In the genomic region with DNA sequence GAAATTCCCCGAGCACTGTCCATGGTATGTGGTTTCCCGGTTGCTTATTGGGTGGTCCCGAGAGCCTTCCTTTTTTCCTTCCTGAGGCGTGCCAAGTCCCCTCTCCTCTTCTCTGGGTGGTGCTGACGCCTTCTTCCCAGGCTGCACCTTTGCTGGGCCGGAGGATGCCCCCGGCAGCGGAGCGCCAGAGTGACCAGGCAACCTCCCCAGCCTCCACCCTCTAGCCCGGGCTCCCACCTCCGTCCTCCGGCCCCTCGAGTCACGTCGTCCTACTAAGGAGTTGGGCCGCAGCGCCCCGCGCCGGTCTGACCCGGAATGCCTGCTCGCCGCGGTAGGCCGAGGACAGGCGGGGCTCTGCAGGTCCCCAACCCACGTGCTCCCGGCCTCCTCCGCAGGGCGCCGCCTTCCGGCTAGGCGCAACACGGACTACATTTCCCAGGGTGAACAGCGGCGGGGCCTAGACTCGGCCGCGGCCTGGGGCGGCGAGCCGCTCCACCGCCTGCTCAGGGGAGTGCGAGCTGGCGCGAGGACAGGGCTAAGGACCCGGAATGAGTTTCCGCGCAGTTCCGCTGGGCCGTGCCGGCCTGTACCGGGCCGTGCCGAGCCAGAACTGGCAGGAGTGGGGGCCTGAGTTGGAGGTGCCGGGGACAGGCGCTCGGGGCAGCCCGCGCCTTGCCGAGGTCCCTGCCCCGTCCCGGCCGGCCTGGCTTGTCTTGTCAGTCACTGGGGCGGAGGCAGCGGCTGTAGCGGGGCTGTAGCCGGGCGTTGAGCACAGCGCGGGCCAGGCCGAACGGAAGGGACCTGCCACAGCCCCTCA, we compare ENCODE assay signal across 1 cellular context.
A peak's percentile ranks its signal among the peaks of the same experiment; 100 is the strongest.
TF ChIP-seq lines count a peak whose summit lies in the region.

A gene with protein sequence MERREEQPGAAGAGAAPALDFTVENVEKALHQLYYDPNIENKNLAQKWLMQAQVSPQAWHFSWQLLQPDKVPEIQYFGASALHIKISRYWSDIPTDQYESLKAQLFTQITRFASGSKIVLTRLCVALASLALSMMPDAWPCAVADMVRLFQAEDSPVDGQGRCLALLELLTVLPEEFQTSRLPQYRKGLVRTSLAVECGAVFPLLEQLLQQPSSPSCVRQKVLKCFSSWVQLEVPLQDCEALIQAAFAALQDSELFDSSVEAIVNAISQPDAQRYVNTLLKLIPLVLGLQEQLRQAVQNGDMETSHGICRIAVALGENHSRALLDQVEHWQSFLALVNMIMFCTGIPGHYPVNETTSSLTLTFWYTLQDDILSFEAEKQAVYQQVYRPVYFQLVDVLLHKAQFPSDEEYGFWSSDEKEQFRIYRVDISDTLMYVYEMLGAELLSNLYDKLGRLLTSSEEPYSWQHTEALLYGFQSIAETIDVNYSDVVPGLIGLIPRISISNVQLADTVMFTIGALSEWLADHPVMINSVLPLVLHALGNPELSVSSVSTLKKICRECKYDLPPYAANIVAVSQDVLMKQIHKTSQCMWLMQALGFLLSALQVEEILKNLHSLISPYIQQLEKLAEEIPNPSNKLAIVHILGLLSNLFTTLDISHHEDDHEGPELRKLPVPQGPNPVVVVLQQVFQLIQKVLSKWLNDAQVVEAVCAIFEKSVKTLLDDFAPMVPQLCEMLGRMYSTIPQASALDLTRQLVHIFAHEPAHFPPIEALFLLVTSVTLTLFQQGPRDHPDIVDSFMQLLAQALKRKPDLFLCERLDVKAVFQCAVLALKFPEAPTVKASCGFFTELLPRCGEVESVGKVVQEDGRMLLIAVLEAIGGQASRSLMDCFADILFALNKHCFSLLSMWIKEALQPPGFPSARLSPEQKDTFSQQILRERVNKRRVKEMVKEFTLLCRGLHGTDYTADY (plus strand): TSS at position 707 of the 817 bp plus-strand sequence. CDS start 651 bp downstream, outside the sequence.

TF ChIP-seq in WTC11, 78 proteins besides CTCF, POLR2A, EP300 and RAD21 (continued from another document and continues in another):
- TF ChIP-seq, protein P1, sequence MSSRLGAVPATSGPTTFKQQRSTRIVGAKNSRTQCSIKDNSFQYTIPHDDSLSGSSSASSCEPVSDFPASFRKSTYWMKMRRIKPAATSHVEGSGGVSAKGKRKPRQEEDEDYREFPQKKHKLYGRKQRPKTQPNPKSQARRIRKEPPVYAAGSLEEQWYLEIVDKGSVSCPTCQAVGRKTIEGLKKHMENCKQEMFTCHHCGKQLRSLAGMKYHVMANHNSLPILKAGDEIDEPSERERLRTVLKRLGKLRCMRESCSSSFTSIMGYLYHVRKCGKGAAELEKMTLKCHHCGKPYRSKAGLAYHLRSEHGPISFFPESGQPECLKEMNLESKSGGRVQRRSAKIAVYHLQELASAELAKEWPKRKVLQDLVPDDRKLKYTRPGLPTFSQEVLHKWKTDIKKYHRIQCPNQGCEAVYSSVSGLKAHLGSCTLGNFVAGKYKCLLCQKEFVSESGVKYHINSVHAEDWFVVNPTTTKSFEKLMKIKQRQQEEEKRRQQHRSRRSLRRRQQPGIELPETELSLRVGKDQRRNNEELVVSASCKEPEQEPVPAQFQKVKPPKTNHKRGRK (CRISPR knock-in tag; IDR thresholded peaks at IDR 0.05; ENCODE audit: borderline replicate concordance), result no peak
- TF ChIP-seq, protein P2, sequence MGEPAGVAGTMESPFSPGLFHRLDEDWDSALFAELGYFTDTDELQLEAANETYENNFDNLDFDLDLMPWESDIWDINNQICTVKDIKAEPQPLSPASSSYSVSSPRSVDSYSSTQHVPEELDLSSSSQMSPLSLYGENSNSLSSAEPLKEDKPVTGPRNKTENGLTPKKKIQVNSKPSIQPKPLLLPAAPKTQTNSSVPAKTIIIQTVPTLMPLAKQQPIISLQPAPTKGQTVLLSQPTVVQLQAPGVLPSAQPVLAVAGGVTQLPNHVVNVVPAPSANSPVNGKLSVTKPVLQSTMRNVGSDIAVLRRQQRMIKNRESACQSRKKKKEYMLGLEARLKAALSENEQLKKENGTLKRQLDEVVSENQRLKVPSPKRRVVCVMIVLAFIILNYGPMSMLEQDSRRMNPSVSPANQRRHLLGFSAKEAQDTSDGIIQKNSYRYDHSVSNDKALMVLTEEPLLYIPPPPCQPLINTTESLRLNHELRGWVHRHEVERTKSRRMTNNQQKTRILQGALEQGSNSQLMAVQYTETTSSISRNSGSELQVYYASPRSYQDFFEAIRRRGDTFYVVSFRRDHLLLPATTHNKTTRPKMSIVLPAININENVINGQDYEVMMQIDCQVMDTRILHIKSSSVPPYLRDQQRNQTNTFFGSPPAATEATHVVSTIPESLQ (CRISPR knock-in tag; IDR thresholded peaks at IDR 0.05), result no peak
- TF ChIP-seq ZNF671 (CRISPR knock-in tag; IDR thresholded peaks at IDR 0.05), result no peak
- TF ChIP-seq NR2C2 (CRISPR knock-in tag; IDR thresholded peaks at IDR 0.05), result no peak
- no peak for TF ChIP-seq ZNF416 (CRISPR knock-in tag; IDR thresholded peaks at IDR 0.05)
- TF ChIP-seq, protein P3, sequence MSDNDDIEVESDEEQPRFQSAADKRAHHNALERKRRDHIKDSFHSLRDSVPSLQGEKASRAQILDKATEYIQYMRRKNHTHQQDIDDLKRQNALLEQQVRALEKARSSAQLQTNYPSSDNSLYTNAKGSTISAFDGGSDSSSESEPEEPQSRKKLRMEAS (CRISPR knock-in tag; IDR thresholded peaks at IDR 0.05), result peak; percentile 98
- TF ChIP-seq FOXK1 (CRISPR knock-in tag; IDR thresholded peaks at IDR 0.05), result peak; percentile 70
- TF ChIP-seq, protein P4, sequence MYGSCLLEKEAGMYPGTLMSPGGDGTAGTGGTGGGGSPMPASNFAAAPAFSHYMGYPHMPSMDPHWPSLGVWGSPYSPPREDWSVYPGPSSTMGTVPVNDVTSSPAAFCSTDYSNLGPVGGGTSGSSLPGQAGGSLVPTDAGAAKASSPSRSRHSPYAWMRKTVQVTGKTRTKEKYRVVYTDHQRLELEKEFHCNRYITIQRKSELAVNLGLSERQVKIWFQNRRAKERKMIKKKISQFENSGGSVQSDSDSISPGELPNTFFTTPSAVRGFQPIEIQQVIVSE (CRISPR knock-in tag; IDR thresholded peaks at IDR 0.05; ENCODE audit: borderline replicate concordance), result no peak
- TF ChIP-seq, protein P5, sequence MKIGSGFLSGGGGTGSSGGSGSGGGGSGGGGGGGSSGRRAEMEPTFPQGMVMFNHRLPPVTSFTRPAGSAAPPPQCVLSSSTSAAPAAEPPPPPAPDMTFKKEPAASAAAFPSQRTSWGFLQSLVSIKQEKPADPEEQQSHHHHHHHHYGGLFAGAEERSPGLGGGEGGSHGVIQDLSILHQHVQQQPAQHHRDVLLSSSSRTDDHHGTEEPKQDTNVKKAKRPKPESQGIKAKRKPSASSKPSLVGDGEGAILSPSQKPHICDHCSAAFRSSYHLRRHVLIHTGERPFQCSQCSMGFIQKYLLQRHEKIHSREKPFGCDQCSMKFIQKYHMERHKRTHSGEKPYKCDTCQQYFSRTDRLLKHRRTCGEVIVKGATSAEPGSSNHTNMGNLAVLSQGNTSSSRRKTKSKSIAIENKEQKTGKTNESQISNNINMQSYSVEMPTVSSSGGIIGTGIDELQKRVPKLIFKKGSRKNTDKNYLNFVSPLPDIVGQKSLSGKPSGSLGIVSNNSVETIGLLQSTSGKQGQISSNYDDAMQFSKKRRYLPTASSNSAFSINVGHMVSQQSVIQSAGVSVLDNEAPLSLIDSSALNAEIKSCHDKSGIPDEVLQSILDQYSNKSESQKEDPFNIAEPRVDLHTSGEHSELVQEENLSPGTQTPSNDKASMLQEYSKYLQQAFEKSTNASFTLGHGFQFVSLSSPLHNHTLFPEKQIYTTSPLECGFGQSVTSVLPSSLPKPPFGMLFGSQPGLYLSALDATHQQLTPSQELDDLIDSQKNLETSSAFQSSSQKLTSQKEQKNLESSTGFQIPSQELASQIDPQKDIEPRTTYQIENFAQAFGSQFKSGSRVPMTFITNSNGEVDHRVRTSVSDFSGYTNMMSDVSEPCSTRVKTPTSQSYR (CRISPR knock-in tag; IDR thresholded peaks at IDR 0.05), result no peak
- TF ChIP-seq, protein P6, sequence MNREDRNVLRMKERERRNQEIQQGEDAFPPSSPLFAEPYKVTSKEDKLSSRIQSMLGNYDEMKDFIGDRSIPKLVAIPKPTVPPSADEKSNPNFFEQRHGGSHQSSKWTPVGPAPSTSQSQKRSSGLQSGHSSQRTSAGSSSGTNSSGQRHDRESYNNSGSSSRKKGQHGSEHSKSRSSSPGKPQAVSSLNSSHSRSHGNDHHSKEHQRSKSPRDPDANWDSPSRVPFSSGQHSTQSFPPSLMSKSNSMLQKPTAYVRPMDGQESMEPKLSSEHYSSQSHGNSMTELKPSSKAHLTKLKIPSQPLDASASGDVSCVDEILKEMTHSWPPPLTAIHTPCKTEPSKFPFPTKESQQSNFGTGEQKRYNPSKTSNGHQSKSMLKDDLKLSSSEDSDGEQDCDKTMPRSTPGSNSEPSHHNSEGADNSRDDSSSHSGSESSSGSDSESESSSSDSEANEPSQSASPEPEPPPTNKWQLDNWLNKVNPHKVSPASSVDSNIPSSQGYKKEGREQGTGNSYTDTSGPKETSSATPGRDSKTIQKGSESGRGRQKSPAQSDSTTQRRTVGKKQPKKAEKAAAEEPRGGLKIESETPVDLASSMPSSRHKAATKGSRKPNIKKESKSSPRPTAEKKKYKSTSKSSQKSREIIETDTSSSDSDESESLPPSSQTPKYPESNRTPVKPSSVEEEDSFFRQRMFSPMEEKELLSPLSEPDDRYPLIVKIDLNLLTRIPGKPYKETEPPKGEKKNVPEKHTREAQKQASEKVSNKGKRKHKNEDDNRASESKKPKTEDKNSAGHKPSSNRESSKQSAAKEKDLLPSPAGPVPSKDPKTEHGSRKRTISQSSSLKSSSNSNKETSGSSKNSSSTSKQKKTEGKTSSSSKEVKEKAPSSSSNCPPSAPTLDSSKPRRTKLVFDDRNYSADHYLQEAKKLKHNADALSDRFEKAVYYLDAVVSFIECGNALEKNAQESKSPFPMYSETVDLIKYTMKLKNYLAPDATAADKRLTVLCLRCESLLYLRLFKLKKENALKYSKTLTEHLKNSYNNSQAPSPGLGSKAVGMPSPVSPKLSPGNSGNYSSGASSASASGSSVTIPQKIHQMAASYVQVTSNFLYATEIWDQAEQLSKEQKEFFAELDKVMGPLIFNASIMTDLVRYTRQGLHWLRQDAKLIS (CRISPR knock-in tag; IDR thresholded peaks at IDR 0.05; ENCODE audit: borderline replicate concordance), result no peak
- TF ChIP-seq, protein P7, sequence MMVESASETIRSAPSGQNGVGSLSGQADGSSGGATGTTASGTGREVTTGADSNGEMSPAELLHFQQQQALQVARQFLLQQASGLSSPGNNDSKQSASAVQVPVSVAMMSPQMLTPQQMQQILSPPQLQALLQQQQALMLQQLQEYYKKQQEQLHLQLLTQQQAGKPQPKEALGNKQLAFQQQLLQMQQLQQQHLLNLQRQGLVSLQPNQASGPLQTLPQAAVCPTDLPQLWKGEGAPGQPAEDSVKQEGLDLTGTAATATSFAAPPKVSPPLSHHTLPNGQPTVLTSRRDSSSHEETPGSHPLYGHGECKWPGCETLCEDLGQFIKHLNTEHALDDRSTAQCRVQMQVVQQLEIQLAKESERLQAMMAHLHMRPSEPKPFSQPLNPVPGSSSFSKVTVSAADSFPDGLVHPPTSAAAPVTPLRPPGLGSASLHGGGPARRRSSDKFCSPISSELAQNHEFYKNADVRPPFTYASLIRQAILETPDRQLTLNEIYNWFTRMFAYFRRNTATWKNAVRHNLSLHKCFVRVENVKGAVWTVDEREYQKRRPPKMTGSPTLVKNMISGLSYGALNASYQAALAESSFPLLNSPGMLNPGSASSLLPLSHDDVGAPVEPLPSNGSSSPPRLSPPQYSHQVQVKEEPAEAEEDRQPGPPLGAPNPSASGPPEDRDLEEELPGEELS (CRISPR knock-in tag; IDR thresholded peaks at IDR 0.05), result no peak; the same call in none of the 2 replicates
- no peak for TF ChIP-seq KAT7 (CRISPR knock-in tag; IDR thresholded peaks at IDR 0.05; ENCODE audit: borderline replicate concordance)
- TF ChIP-seq, protein P8, sequence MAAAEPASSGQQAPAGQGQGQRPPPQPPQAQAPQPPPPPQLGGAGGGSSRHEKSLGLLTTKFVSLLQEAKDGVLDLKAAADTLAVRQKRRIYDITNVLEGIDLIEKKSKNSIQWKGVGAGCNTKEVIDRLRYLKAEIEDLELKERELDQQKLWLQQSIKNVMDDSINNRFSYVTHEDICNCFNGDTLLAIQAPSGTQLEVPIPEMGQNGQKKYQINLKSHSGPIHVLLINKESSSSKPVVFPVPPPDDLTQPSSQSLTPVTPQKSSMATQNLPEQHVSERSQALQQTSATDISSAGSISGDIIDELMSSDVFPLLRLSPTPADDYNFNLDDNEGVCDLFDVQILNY (CRISPR knock-in tag; IDR thresholded peaks at IDR 0.05), result peak; percentile 68
- no peak for TF ChIP-seq ZNF138 (CRISPR knock-in tag; conservative IDR thresholded peaks at IDR 0.05)
- no peak for TF ChIP-seq SMAD3 (CRISPR knock-in tag; IDR thresholded peaks at IDR 0.05; ENCODE audit: borderline replicate concordance)
- no peak for TF ChIP-seq ESRRA (CRISPR knock-in tag; IDR thresholded peaks at IDR 0.05; ENCODE audit: borderline replicate concordance)
- TF ChIP-seq ELF4 (CRISPR knock-in tag; IDR thresholded peaks at IDR 0.05; ENCODE audit: low read depth), result no peak
- peak; percentile 95 for TF ChIP-seq ETV6 (CRISPR knock-in tag; IDR thresholded peaks at IDR 0.05)
- no peak for TF ChIP-seq ZNF396 (CRISPR knock-in tag; IDR thresholded peaks at IDR 0.05; ENCODE audit: borderline replicate concordance)
- no peak for TF ChIP-seq RELA (CRISPR knock-in tag; IDR thresholded peaks at IDR 0.05; ENCODE audit: borderline replicate concordance)
- no peak for TF ChIP-seq ZNF423 (CRISPR knock-in tag; IDR thresholded peaks at IDR 0.05)
- TF ChIP-seq, protein P9, sequence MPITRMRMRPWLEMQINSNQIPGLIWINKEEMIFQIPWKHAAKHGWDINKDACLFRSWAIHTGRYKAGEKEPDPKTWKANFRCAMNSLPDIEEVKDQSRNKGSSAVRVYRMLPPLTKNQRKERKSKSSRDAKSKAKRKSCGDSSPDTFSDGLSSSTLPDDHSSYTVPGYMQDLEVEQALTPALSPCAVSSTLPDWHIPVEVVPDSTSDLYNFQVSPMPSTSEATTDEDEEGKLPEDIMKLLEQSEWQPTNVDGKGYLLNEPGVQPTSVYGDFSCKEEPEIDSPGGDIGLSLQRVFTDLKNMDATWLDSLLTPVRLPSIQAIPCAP (CRISPR knock-in tag; IDR thresholded peaks at IDR 0.05), result no peak
- TF ChIP-seq, protein P10, sequence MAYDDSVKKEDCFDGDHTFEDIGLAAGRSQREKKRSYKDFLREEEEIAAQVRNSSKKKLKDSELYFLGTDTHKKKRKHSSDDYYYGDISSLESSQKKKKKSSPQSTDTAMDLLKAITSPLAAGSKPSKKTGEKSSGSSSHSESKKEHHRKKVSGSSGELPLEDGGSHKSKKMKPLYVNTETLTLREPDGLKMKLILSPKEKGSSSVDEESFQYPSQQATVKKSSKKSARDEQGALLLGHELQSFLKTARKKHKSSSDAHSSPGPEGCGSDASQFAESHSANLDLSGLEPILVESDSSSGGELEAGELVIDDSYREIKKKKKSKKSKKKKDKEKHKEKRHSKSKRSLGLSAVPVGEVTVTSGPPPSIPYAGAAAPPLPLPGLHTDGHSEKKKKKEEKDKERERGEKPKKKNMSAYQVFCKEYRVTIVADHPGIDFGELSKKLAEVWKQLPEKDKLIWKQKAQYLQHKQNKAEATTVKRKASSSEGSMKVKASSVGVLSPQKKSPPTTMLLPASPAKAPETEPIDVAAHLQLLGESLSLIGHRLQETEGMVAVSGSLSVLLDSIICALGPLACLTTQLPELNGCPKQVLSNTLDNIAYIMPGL (CRISPR knock-in tag; IDR thresholded peaks at IDR 0.05), result peak; percentile 97
- no peak for TF ChIP-seq IRF2 (CRISPR knock-in tag; IDR thresholded peaks at IDR 0.05; ENCODE audit: borderline replicate concordance, low read depth)
- TF ChIP-seq, protein P11, sequence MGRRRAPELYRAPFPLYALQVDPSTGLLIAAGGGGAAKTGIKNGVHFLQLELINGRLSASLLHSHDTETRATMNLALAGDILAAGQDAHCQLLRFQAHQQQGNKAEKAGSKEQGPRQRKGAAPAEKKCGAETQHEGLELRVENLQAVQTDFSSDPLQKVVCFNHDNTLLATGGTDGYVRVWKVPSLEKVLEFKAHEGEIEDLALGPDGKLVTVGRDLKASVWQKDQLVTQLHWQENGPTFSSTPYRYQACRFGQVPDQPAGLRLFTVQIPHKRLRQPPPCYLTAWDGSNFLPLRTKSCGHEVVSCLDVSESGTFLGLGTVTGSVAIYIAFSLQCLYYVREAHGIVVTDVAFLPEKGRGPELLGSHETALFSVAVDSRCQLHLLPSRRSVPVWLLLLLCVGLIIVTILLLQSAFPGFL (CRISPR knock-in tag; IDR thresholded peaks at IDR 0.05; ENCODE audit: borderline replicate concordance), result no peak; the same call in 1 of the 2 replicates
- TF ChIP-seq JAZF1 (CRISPR knock-in tag; IDR thresholded peaks at IDR 0.05), result no peak
- no peak; the same call in 1 of the 2 replicates for TF ChIP-seq FOXP1 (CRISPR knock-in tag; IDR thresholded peaks at IDR 0.05; ENCODE audit: borderline replicate concordance)
